8 cellular contexts compared by ENCODE assay signal in the genomic region with DNA sequence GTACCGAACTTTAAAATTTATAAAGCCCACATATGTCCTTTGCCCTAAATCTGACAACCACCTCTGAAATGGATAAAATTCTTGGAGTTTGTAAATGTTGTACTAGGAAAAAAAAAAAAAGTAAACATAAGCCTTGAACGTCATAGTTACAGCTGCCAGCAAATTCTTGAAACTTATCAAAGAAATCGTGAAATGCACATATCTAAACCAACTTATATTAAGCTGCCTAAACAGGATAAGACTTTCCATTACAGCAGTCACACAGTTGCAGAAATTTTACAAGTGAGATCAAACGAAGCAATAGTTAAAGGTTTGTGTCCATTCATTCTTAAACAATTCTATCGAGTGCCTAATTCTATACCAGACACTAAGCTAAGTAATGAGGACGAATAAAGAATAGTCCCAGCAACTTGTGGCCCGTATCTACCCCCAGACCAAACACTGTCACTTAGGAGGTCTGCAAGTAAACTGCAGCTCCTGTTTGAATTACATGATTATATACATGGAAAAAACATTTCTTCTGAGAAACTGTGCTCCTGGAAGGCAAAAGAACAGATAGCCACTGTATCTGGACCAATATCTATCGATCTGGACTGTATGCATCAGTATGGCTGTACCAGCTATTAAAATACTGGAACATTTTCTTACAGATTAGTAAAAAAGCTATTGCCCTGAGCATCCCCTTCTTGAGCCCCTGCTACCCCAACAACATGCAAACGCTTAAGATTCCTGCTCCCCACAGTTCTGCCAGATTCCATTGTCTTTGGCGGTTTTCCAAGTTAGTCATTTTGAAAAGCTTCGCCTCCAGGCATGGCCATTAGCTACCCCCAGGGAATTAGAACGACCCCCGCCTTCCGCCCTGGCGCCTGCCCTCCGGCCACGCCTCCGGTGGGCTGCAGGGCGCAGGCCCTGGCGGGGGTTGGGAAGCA. TPM values are rescaled to one million over a fixed set of nuclear protein-coding genes. Genes with fewer than 3 reads are reported as not detected.
DNase-seq lines count a peak whose midpoint lies in the region; ATAC-seq, FAIRE-seq and TF ChIP-seq lines count a peak whose summit lies in the region.

No MANE protein-coding gene starts in this region.

- H3K4me2 ChIP-seq in Karpas-422 (ENCODE audit: low read depth, low read length, poor library complexity, severe bottlenecking), result no peak overlapping the region

- no peak overlapping the region for H3K27ac ChIP-seq in Karpas-422 (ENCODE audit: low read length)
- H3K27ac ChIP-seq in body of pancreas, result peak overlapping the region; percentile 35 to 78 (median 46)
- peak overlapping the region in 1 of 2 donors; percentile 68 for H3K27ac ChIP-seq in kidney (ENCODE audit: low read depth in 2 of 2, low read length in 2 of 2)
- H3K27ac ChIP-seq in testis, result peak overlapping the region in 1 of 2 donors; percentile 53

- H3K27me3 ChIP-seq in Karpas-422 (ENCODE audit: low read length) (no peaks in the 10 kb centered on the region), body of pancreas (no peaks in the 10 kb centered on the region), testis (no peaks in the 10 kb centered on the region)

- TF ChIP-seq CTCF in AG09319 (IDR thresholded peaks at IDR 0.05; ENCODE audit: low read depth, low read length), result no peak
- TF ChIP-seq CTCF in body of pancreas (IDR thresholded peaks at IDR 0.05), result no peak
- no peak for TF ChIP-seq CTCF in kidney (IDR thresholded peaks at IDR 0.05; ENCODE audit: borderline replicate concordance, extremely low read depth, insufficient read depth)
- TF ChIP-seq CTCF in testis (IDR thresholded peaks at IDR 0.05), result no peak

- peaks cover 11% of the 10 kb centered on the region for H3K79me2 ChIP-seq in Karpas-422 (ENCODE audit: low read length)

- H3K4me1 ChIP-seq in Karpas-422 (ENCODE audit: low read length), result peaks cover 5% of the 10 kb centered on the region
- H3K4me1 ChIP-seq in body of pancreas, result peaks cover 7% of the 10 kb centered on the region
- H3K4me1 ChIP-seq in kidney (ENCODE audit: control insufficient read depth in 1 of 2, insufficient read depth in 1 of 2, low read depth in 1 of 2, low read length in 2 of 2), result peaks cover 0 to 2% of the 10 kb centered on the region in 2 donors
- peaks cover 7% of the 10 kb centered on the region for H3K4me1 ChIP-seq in testis

- TF ChIP-seq POLR2A in body of pancreas (IDR thresholded peaks at IDR 0.05) (no peak), testis (IDR thresholded peaks at IDR 0.05) (no peak)

- H3K9me3 ChIP-seq in Karpas-422 (ENCODE audit: low read length) (no peaks in the 10 kb centered on the region), body of pancreas (no peaks in the 10 kb centered on the region), kidney (ENCODE audit: control insufficient read depth in 1 of 2, low read length in 2 of 2) (no peaks in the 10 kb centered on the region), testis (no peaks in the 10 kb centered on the region)

- H3K36me3 ChIP-seq in Karpas-422 (ENCODE audit: insufficient read depth, low read length), result no peaks in the 10 kb centered on the region
- no peaks in the 10 kb centered on the region for H3K36me3 ChIP-seq in body of pancreas (replicated peaks in 1 of 2; ENCODE audit: insufficient read depth in 1 of 2, low read depth in 2 of 2)
- no peaks in the 10 kb centered on the region for H3K36me3 ChIP-seq in kidney (ENCODE audit: control insufficient read depth in 1 of 2, insufficient read depth in 2 of 2, low read length in 2 of 2)
- H3K36me3 ChIP-seq in testis (ENCODE audit: low read depth, missing control alignments), result no peaks in the 10 kb centered on the region

- peak; percentile 45 for DNase-seq in AG09319 (ENCODE audit: extremely low read depth, low read depth)
- DNase-seq in Karpas-422, result no peak
- peak; percentile 9 to 17 (median 14) for DNase-seq in body of pancreas
- peak; percentile 57 for DNase-seq in kidney
- peak; percentile 15 for DNase-seq in testis
- no peak for DNase-seq in NCI-H1048 (lab: John Stamatoyannopoulos, UW)
- DNase-seq in HuH-7.5 (ENCODE audit: low spot score), result no peak

- ATAC-seq in body of pancreas (no peak), GM21381 (IDR thresholded peaks at IDR 0.05; ENCODE audit: unreplicated experiment) (no peak)

- intact Hi-C loops in body of pancreas (cut with DNase I) (no loop called here), kidney (cut with DNase I) (no loop called here), testis (cut with DNase I; ENCODE audit: low total_unique reads) (no loop called here)

- H3K9ac ChIP-seq in Karpas-422 (ENCODE audit: low read length) (no peak overlapping the region), kidney (ENCODE audit: low read length in 2 of 2) (no peak overlapping the region)

- H3K4me3 ChIP-seq in Karpas-422 (ENCODE audit: low read length) (no peak overlapping the region), body of pancreas (no peak overlapping the region), kidney (ENCODE audit: low read length in 2 of 2) (peak overlapping the region; percentile 16 to 18), testis (peak overlapping the region in 1 of 2 donors; percentile 37)

- peak overlapping the region; percentile 43; the same call in 1 of the 2 replicates for H2AFZ ChIP-seq in Karpas-422 (ENCODE audit: low read length)

- no peak for FAIRE-seq in kidney (lab: Jason Lieb, UNC)

- WGBS in body of pancreas, 2 donors, result 10 to 15% methylated on average over 19 to 20 of the region's 20 CpGs
- WGBS in testis, 2 donors, result 8 to 10% methylated on average over 12 to 20 of the region's 20 CpGs

- H3K9me2 ChIP-seq in Karpas-422 (replicated peaks; ENCODE audit: insufficient read depth, low read length), result peaks cover 5% of the 10 kb centered on the region; the same call in 1 of the 2 replicates

- H4K20me1 ChIP-seq in Karpas-422 (ENCODE audit: insufficient read depth, low read depth, low read length), result no peaks in the 10 kb centered on the region

RNA-seq across cellular contexts. Expression of gene SEC22B, which starts 3.4 kb away (rescaled TPM):
- total RNA-seq in Karpas-422 (2014; rRNA removed; shearing (Covaris generic); ENCODE audit: low replicate concordance), result 10.2 and 22.7 TPM in 2 replicates
- total RNA-seq in body of pancreas (10 to 100 TPM; 20.8 to 32.2 TPM), kidney (29.8 TPM), testis (10 to 100 TPM; 26.9 to 30.6 TPM)
- polyA plus RNA-seq in kidney (ENCODE audit: insufficient read depth, low read depth, low replicate concordance) (20.1 TPM), testis (ENCODE audit: insufficient read depth, low read depth, low replicate concordance) (19.2 TPM)

Comparison
In these comparisons a context has a peak if more than half of its experiments do, and no peak if none do; other contexts are left out.
1. DNase-seq: peak in AG09319 (single experiment), body of pancreas (4 of 4), kidney (single experiment) and testis (single experiment); none in Karpas-422 (single experiment), NCI-H1048 (single experiment) and HuH-7.5 (single experiment).
2. H3K4me3 ChIP-seq: peak in kidney (2 of 2); none in Karpas-422 (single experiment) and body of pancreas (0 of 2).